Comparison of ENCODE assay signal across 9 cellular contexts in genomic region chr4:177229331-177229730, GRCh38.
DNase-seq lines count a peak whose midpoint lies in the region; ATAC-seq and TF ChIP-seq lines count a peak whose summit lies in the region.
"Had no signal": no experiment of that assay in that cellular context is flagged by ENCODE, and none has a peak within 500 bp of the region (broad histone marks: within the 10 kb centered on the region; RNA-seq: fewer than 3 reads in every experiment).

No MANE protein-coding gene starts in this region.

- peak overlapping the region; percentile 50 for H2AFZ ChIP-seq in fibroblast of lung (ENCODE audit: low read length)

- H3K9me3 Mint-ChIP-seq in activated CD4-positive, alpha-beta T cell treated with anti-CD3 and anti-CD28 coated beads, Interleukin-2, amount 10 ng/mL, durations not matched to agents 7 days and 5 days = peaks cover 3% of the 10 kb centered on the region
- no peaks in the 10 kb centered on the region for H3K9me3 Mint-ChIP-seq in stimulated activated naive CD8-positive, alpha-beta T cell treated with anti-CD3 and anti-CD28 coated beads, Interleukin-15, amount 100 ng/mL, for 72 hours

- CTCF ChIA-PET in activated CD4-positive, alpha-beta T cell treated with anti-CD3 and anti-CD28 coated beads, Interleukin-2, amount 10 ng/mL, durations not matched to agents 7 days and 5 days (lab: Charles Lee) = no interaction called here

- H3K9me3 ChIP-seq in fibroblast of lung (ENCODE audit: control insufficient read depth, insufficient read depth, low read depth, low read length) = no peaks in the 10 kb centered on the region
- H3K9me3 ChIP-seq: transverse colon had no signal

- H3K27me3 ChIP-seq in fibroblast of lung (ENCODE audit: control insufficient read depth, insufficient read depth, low read length) = no peaks in the 10 kb centered on the region
- H3K27me3 ChIP-seq: transverse colon had no signal

- peaks cover 2% of the 10 kb centered on the region for H3K27me3 Mint-ChIP-seq in activated CD4-positive, alpha-beta T cell treated with anti-CD3 and anti-CD28 coated beads, Interleukin-2, amount 10 ng/mL, durations not matched to agents 7 days and 5 days
- no peaks in the 10 kb centered on the region for H3K27me3 Mint-ChIP-seq in stimulated activated naive CD8-positive, alpha-beta T cell treated with anti-CD3 and anti-CD28 coated beads, Interleukin-15, amount 100 ng/mL, for 72 hours

- peak overlapping the region; percentile 47 for H3K27ac Mint-ChIP-seq in activated CD4-positive, alpha-beta T cell treated with anti-CD3 and anti-CD28 coated beads, Interleukin-2, amount 10 ng/mL, durations not matched to agents 7 days and 5 days
- peak overlapping the region in 1 of 2 donors; percentile 71 for H3K27ac Mint-ChIP-seq in stimulated activated naive CD8-positive, alpha-beta T cell treated with anti-CD3 and anti-CD28 coated beads, Interleukin-15, amount 100 ng/mL, for 72 hours

- H3K36me3 ChIP-seq in fibroblast of lung (ENCODE audit: control insufficient read depth, insufficient read depth, low read length) = no peaks in the 10 kb centered on the region
- H3K36me3 ChIP-seq: transverse colon had no signal

- peak overlapping the region; percentile 90 for H3K4me2 ChIP-seq in fibroblast of lung (ENCODE audit: extremely low read depth, insufficient read depth, low read length)

- ATAC-seq in SK-N-SH treated with all-trans-retinoic acid at 6 μM for 48 hours = peak; percentile 55
- no peak for ATAC-seq in stimulated activated naive CD8-positive, alpha-beta T cell treated with anti-CD3 and anti-CD28 coated beads, Interleukin-15, amount 100 ng/mL, for 72 hours

- H3K4me3 ChIP-seq in fibroblast of lung (replicated peaks in 1 of 4; ENCODE audit: control extremely low read depth in 1 of 4, insufficient read depth in 1 of 4, low read depth in 3 of 4, low read length in 4 of 4) = peak overlapping the region; percentile 2 to 52 (median 32)

- no peak for DNase-seq in activated CD4-positive, alpha-beta T cell treated with anti-CD3 and anti-CD28 coated beads, Interleukin-2, amount 10 ng/mL, durations not matched to agents 7 days and 5 days
- no peak for DNase-seq in activated CD4-positive, alpha-beta T cell treated with anti-CD3 and anti-CD28 coated beads, Interleukin-2, amount 50 U/mL, for 4 hours
- DNase-seq in fibroblast of lung (ENCODE audit: low read depth in 2 of 2) = peak in 1 of 2 donors; percentile 53
- no peak for DNase-seq in stimulated activated naive CD8-positive, alpha-beta T cell treated with anti-CD3 and anti-CD28 coated beads, Interleukin-15, amount 100 ng/mL, for 72 hours
- no peak for DNase-seq in NOMO-1 treated with DMSO at 0.1 percent for 48 hours (lab: John Stamatoyannopoulos, UW; ENCODE audit: unreplicated experiment)
- DNase-seq in amniotic stem cell (lab: John Stamatoyannopoulos, UW) = no peak
- DNase-seq in epidermal melanocyte (ENCODE audit: insufficient read length, low spot score) = no peak
- DNase-seq: transverse colon had no signal

- TF ChIP-seq CTCF in fibroblast of lung (conservative IDR thresholded peaks at IDR 0.05 in 1 of 2, IDR thresholded peaks at IDR 0.05 in 1 of 2; ENCODE audit: low read depth in 1 of 2, low read length in 2 of 2) = no peak

- H3K27ac ChIP-seq in fibroblast of lung (ENCODE audit: insufficient read depth, low read length) = peak overlapping the region; percentile 13
- H3K27ac ChIP-seq: transverse colon had no signal

- peaks cover 5% of the 10 kb centered on the region for H3K4me1 Mint-ChIP-seq in activated CD4-positive, alpha-beta T cell treated with anti-CD3 and anti-CD28 coated beads, Interleukin-2, amount 10 ng/mL, durations not matched to agents 7 days and 5 days
- H3K4me1 Mint-ChIP-seq in stimulated activated naive CD8-positive, alpha-beta T cell treated with anti-CD3 and anti-CD28 coated beads, Interleukin-15, amount 100 ng/mL, for 72 hours = peaks cover 7% of the 10 kb centered on the region

- peaks cover 2% of the 10 kb centered on the region for H3K4me1 ChIP-seq in fibroblast of lung (ENCODE audit: control insufficient read depth, extremely low read depth, insufficient read depth, low read length)
- H3K4me1 ChIP-seq: transverse colon had no signal

- H3K36me3 Mint-ChIP-seq in activated CD4-positive, alpha-beta T cell treated with anti-CD3 and anti-CD28 coated beads, Interleukin-2, amount 10 ng/mL, durations not matched to agents 7 days and 5 days (ENCODE audit: low read depth) = no peaks in the 10 kb centered on the region

- H3K4me3 Mint-ChIP-seq in activated CD4-positive, alpha-beta T cell treated with anti-CD3 and anti-CD28 coated beads, Interleukin-2, amount 10 ng/mL, durations not matched to agents 7 days and 5 days = peak overlapping the region; percentile 50
- H3K4me3 Mint-ChIP-seq in stimulated activated naive CD8-positive, alpha-beta T cell treated with anti-CD3 and anti-CD28 coated beads, Interleukin-15, amount 100 ng/mL, for 72 hours = peak overlapping the region; percentile 43 to 46

- H4K20me1 ChIP-seq in fibroblast of lung (ENCODE audit: control insufficient read depth, extremely low read depth, insufficient read depth, low read length) = no peaks in the 10 kb centered on the region

- POLR2A ChIA-PET in activated CD4-positive, alpha-beta T cell treated with anti-CD3 and anti-CD28 coated beads, Interleukin-2, amount 10 ng/mL, durations not matched to agents 7 days and 5 days (lab: Charles Lee) = no interaction called here

- H3K9ac ChIP-seq in fibroblast of lung (ENCODE audit: insufficient read depth, low read length) = no peak overlapping the region

- no peaks in the 10 kb centered on the region for H3K79me2 ChIP-seq in fibroblast of lung (ENCODE audit: control insufficient read depth, insufficient read depth, low read length)

TF ChIP-seq in SK-N-SH treated with all-trans-retinoic acid at 6 μM for 48 hours, 23 proteins besides CTCF, POLR2A, EP300 and RAD21:
- TF ChIP-seq TCF4 (CRISPR knock-in tag; IDR thresholded peaks at IDR 0.05; ENCODE audit: borderline replicate concordance) = no peak
- no peak for TF ChIP-seq RARB (CRISPR knock-in tag; IDR thresholded peaks at IDR 0.05)
- TF ChIP-seq ZNF565 (CRISPR knock-in tag; conservative IDR thresholded peaks at IDR 0.05; ENCODE audit: low read depth) = no peak
- TF ChIP-seq CSDC2 (CRISPR knock-in tag; IDR thresholded peaks at IDR 0.05) = no peak
- TF ChIP-seq, protein P1, sequence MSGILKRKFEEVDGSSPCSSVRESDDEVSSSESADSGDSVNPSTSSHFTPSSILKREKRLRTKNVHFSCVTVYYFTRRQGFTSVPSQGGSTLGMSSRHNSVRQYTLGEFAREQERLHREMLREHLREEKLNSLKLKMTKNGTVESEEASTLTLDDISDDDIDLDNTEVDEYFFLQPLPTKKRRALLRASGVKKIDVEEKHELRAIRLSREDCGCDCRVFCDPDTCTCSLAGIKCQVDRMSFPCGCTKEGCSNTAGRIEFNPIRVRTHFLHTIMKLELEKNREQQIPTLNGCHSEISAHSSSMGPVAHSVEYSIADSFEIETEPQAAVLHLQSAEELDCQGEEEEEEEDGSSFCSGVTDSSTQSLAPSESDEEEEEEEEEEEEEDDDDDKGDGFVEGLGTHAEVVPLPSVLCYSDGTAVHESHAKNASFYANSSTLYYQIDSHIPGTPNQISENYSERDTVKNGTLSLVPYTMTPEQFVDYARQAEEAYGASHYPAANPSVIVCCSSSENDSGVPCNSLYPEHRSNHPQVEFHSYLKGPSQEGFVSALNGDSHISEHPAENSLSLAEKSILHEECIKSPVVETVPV (CRISPR knock-in tag; IDR thresholded peaks at IDR 0.05) = no peak
- TF ChIP-seq ISL1 (CRISPR knock-in tag; IDR thresholded peaks at IDR 0.05) = no peak
- no peak for TF ChIP-seq OSR1 (CRISPR knock-in tag; IDR thresholded peaks at IDR 0.05)
- no peak for TF ChIP-seq ZNF70 (CRISPR knock-in tag; IDR thresholded peaks at IDR 0.05)
- TF ChIP-seq GLIS3 (CRISPR knock-in tag; IDR thresholded peaks at IDR 0.05) = no peak
- no peak for TF ChIP-seq BACH2 (CRISPR knock-in tag; IDR thresholded peaks at IDR 0.05; ENCODE audit: borderline replicate concordance)
- no peak for TF ChIP-seq SNAI2 (CRISPR knock-in tag; IDR thresholded peaks at IDR 0.05)
- no peak for TF ChIP-seq ESRRG (CRISPR knock-in tag; IDR thresholded peaks at IDR 0.05)
- no peak for TF ChIP-seq ZFP30 (CRISPR knock-in tag; IDR thresholded peaks at IDR 0.05)
- no peak for TF ChIP-seq ZFP3 (CRISPR knock-in tag; IDR thresholded peaks at IDR 0.05)
- TF ChIP-seq TSHZ2 (CRISPR knock-in tag; IDR thresholded peaks at IDR 0.05) = no peak
- TF ChIP-seq ZNF8 (CRISPR knock-in tag; IDR thresholded peaks at IDR 0.05) = no peak
